In genomic region chr14:104512771-104513640, GRCh38 we compare ENCODE assay signal across 16 cellular contexts.
A peak's percentile ranks its signal among the peaks of the same experiment; 100 is the strongest.
DNase-seq lines count a peak whose midpoint lies in the region; ATAC-seq lines count a peak whose summit lies in the region.
"Had no signal": no experiment of that assay in that cellular context is flagged by ENCODE, and none has a peak within 500 bp of the region (broad histone marks: within the 10 kb centered on the region; RNA-seq: fewer than 3 reads in every experiment).

No MANE protein-coding gene starts in this region.

- H3K4me2 ChIP-seq in Karpas-422 (ENCODE audit: low read depth, low read length, poor library complexity, severe bottlenecking) (peak overlapping the region; percentile 55), neuronal stem cell (ENCODE audit: insufficient read depth, low read length, poor library complexity, severe bottlenecking) (no peak overlapping the region)
- H3K4me2 ChIP-seq: KMS-11 had no signal

- H2BK12ac ChIP-seq in neuronal stem cell (ENCODE audit: low read length) = no peak overlapping the region

- no peaks in the 10 kb centered on the region for H3K79me1 ChIP-seq in neuronal stem cell (ENCODE audit: low read depth, low read length)

- no peak overlapping the region for H3K4ac ChIP-seq in neuronal stem cell (ENCODE audit: low read length)

- peak overlapping the region; percentile 46; the same call in 1 of the 2 replicates for H3K4me3 ChIP-seq in Karpas-422 (ENCODE audit: low read length)
- no peak overlapping the region for H3K4me3 ChIP-seq in neuronal stem cell (ENCODE audit: low read length in 2 of 2)
- H3K4me3 ChIP-seq: GM12878 had no signal

- H3K79me2 ChIP-seq in Karpas-422 (ENCODE audit: low read length) = no peaks in the 10 kb centered on the region

- H3K9ac ChIP-seq in Karpas-422 (ENCODE audit: low read length) (peak overlapping the region; percentile 65), neuronal stem cell (ENCODE audit: low read depth, low read length, poor library complexity) (no peak overlapping the region)
- H3K9ac ChIP-seq: KMS-11 had no signal

- peaks cover 82% of the 10 kb centered on the region for H3K4me1 ChIP-seq in Karpas-422 (ENCODE audit: low read length)
- H3K4me1 ChIP-seq in neuronal stem cell (ENCODE audit: control insufficient read depth in 2 of 2, insufficient read depth in 1 of 2, low read depth in 1 of 2, low read length in 2 of 2) = no peaks in the 10 kb centered on the region

- H2BK120ac ChIP-seq in neuronal stem cell (ENCODE audit: low read depth, low read length) = no peak overlapping the region

- H2BK15ac ChIP-seq in neuronal stem cell (ENCODE audit: low read length) = no peak overlapping the region

- no peaks in the 10 kb centered on the region for H4K20me1 ChIP-seq in Karpas-422 (ENCODE audit: insufficient read depth, low read depth, low read length)

- H3K18ac ChIP-seq in neuronal stem cell (ENCODE audit: low read length) = peak overlapping the region; percentile 80

- H3K27ac ChIP-seq in Karpas-422 (ENCODE audit: low read length) = peak overlapping the region; percentile 90
- H3K27ac ChIP-seq in neuronal stem cell (replicated peaks; ENCODE audit: low read length) = no peak overlapping the region
- H3K27ac ChIP-seq: KMS-11 had no signal

- H3K36me3 ChIP-seq in Karpas-422 (ENCODE audit: insufficient read depth, low read length) (peaks cover 4% of the 10 kb centered on the region; the same call in 1 of the 2 replicates), neuronal stem cell (replicated peaks in 1 of 2; ENCODE audit: control insufficient read depth in 2 of 2, insufficient read depth in 2 of 2, low read length in 2 of 2) (peaks cover 0 to 2% of the 10 kb centered on the region in 2 donors)

- H3K9me2 ChIP-seq in Karpas-422 (replicated peaks; ENCODE audit: insufficient read depth, low read length) = no peaks in the 10 kb centered on the region

- H3K27me3 ChIP-seq in Karpas-422 (ENCODE audit: low read length) (no peaks in the 10 kb centered on the region), neuronal stem cell (ENCODE audit: control insufficient read depth in 3 of 3, insufficient read depth in 3 of 3, low read depth in 1 of 3, low read length in 3 of 3) (peaks cover 0 to 5% (median 3%) of the 10 kb centered on the region in 3 experiments)

- ATAC-seq in GM21528 (IDR thresholded peaks at IDR 0.05; ENCODE audit: low FRiP score, unreplicated experiment) = no peak
- ATAC-seq: CD8-positive, alpha-beta T cell; GM12878 had no signal

- no peaks in the 10 kb centered on the region for H3K9me3 ChIP-seq in Karpas-422 (ENCODE audit: low read length)
- H3K9me3 ChIP-seq in neuronal stem cell (replicated peaks in 1 of 2; ENCODE audit: control insufficient read depth in 2 of 2, insufficient read depth in 1 of 2, low read depth in 1 of 2, low read length in 2 of 2) = peaks cover 0 to 9% of the 10 kb centered on the region in 2 donors

- no peak overlapping the region for H3K14ac ChIP-seq in neuronal stem cell (ENCODE audit: low read length)

- H4K8ac ChIP-seq in neuronal stem cell (ENCODE audit: low read depth, low read length) = no peak overlapping the region

- no peak overlapping the region for H2BK5ac ChIP-seq in neuronal stem cell (ENCODE audit: low read length)

- DNase-seq in G401 (ENCODE audit: low spot score) = peak; percentile 84
- DNase-seq in Karpas-422 = peak; percentile 90
- DNase-seq in cerebellar cortex (ENCODE audit: low spot score) = peak; percentile 80
- DNase-seq in neuronal stem cell (ENCODE audit: low spot score) = no peak
- DNase-seq in glomerular visceral epithelial cell (ENCODE audit: extremely low spot score) = no peak
- no peak for DNase-seq in stimulated activated naive CD4-positive, alpha-beta T cell (lab: John Stamatoyannopoulos, UW)
- DNase-seq: DMS79 treated with DMSO at 0.1 percent for 48 hours; GOT3; NCI-H1092; NCI-H226; NCI-H526 treated with DMSO at 0.1 percent for 48 hours; NK-92 treated with Interleukin-12 subunit alpha and Interleukin-12 subunit beta, amount 100 ng/mL, for 24 hours had no signal

- in situ Hi-C loops in G401 (cut with HindIII; ENCODE audit: low sequenced_read_pairs) = no loop called here

- no CpG with 5 or more reads among the region's 35 CpGs for WGBS in neuronal stem cell (ENCODE audit: extremely low coverage in 2 of 2, insufficient read length in 2 of 2, insufficient replicate concordance in 1 of 2), 2 donors

- H4K91ac ChIP-seq in neuronal stem cell (ENCODE audit: low read depth, low read length, poor library complexity) = no peak overlapping the region

- H2AFZ ChIP-seq in Karpas-422 (ENCODE audit: low read length) = no peak overlapping the region
- H2AFZ ChIP-seq in neuronal stem cell (ENCODE audit: low read length) = no peak overlapping the region

- peak overlapping the region; percentile 50 for H3K23ac ChIP-seq in neuronal stem cell (ENCODE audit: low read depth, low read length, poor library complexity)

- peak overlapping the region; percentile 49 for H2AK5ac ChIP-seq in neuronal stem cell (ENCODE audit: low read depth, low read length)

Comparison
In these comparisons a context has a peak if more than half of its experiments do, and no peak if none do; other contexts are left out.
1. DNase-seq: peak in G401 (single experiment), Karpas-422 (single experiment) and cerebellar cortex (single experiment); none in neuronal stem cell (single experiment), glomerular visceral epithelial cell (single experiment) and stimulated activated naive CD4-positive, alpha-beta T cell (0 of 6).